ENCODE assay signal across 17 cellular contexts in the genomic region with DNA sequence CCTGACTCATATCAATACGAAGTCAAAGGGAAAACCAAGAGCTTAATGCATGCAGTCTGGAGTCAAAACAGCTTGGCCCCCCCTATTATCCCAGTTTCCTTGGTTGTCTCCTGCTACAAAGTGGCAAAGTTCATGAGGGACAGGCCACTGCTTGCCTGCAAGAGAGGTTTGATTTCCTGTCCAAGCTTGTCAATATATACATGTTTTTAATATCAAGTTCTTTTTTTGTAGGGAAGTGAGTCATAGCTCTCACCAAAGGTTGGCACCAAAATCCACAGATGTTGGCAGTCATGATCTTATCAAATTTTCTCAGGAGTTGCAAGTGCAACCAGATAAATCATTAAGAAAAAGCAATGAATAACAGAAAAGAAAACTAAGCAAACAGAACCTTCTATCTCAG.
A peak's percentile ranks its signal among the peaks of the same experiment; 100 is the strongest.
DNase-seq lines count a peak whose midpoint lies in the region; ATAC-seq, FAIRE-seq and TF ChIP-seq lines count a peak whose summit lies in the region.
"Had no signal": no experiment of that assay in that cellular context is flagged by ENCODE, and none has a peak within 500 bp of the region (broad histone marks: within the 10 kb centered on the region; RNA-seq: fewer than 3 reads in every experiment).

No MANE protein-coding gene starts in this region.

- no peak overlapping the region for H3K4me3 Mint-ChIP-seq in progenitor cell of endocrine pancreas (ENCODE audit: low read depth)
- no peak overlapping the region for H3K4me3 Mint-ChIP-seq in CD14-positive monocyte
- H3K4me3 Mint-ChIP-seq: activated T-cell treated with anti-CD3 and anti-CD28 coated beads, Interleukin-2, amount 50 U/mL, for 24 hours; CD4-positive, alpha-beta memory T cell had no signal

- no peaks in the 10 kb centered on the region for H3K36me3 ChIP-seq in keratinocyte (ENCODE audit: control insufficient read depth in 2 of 2, extremely low read depth in 1 of 2, insufficient read depth in 2 of 2, low read length in 2 of 2)
- H3K36me3 ChIP-seq: uterus had no signal

- H3K79me2 ChIP-seq in keratinocyte (ENCODE audit: control insufficient read depth, insufficient read depth, low read length), result no peaks in the 10 kb centered on the region

- FAIRE-seq in keratinocyte (lab: Jason Lieb, UNC), result peak; percentile 68

- no peak for TF ChIP-seq CTCF in LNCaP clone FGC (IDR thresholded peaks at IDR 0.05; ENCODE audit: control insufficient read depth, extremely low read depth, insufficient read depth)
- TF ChIP-seq CTCF in VCaP (conservative IDR thresholded peaks at IDR 0.05), result no peak
- TF ChIP-seq CTCF in keratinocyte (optimal IDR thresholded peaks at IDR 0.05 in 1 of 3, IDR thresholded peaks at IDR 0.05 in 1 of 3, conservative IDR thresholded peaks at IDR 0.05 in 1 of 3; ENCODE audit: extremely low read depth in 1 of 3, insufficient read depth in 2 of 3, low read length in 3 of 3), result no peak
- TF ChIP-seq CTCF in progenitor cell of endocrine pancreas (IDR thresholded peaks at IDR 0.05; ENCODE audit: unreplicated experiment), result no peak
- TF ChIP-seq CTCF in CD14-positive monocyte (IDR thresholded peaks at IDR 0.05), result no peak

- peak overlapping the region; percentile 85 for H3K4me2 ChIP-seq in keratinocyte (ENCODE audit: control insufficient read depth, extremely low read depth, insufficient read depth, low read depth, low read length)
- H3K4me2 ChIP-seq: KMS-11 had no signal

- H3K9me1 ChIP-seq in keratinocyte (ENCODE audit: control insufficient read depth, extremely low read depth, insufficient read depth, low read length), result no peaks in the 10 kb centered on the region

- no peaks in the 10 kb centered on the region for H3K27me3 ChIP-seq in keratinocyte (ENCODE audit: control insufficient read depth, extremely low read depth, insufficient read depth, low read length)
- H3K27me3 ChIP-seq: uterus had no signal

- no peak overlapping the region for H2AFZ ChIP-seq in keratinocyte (ENCODE audit: control insufficient read depth, low read length)

- H3K27ac ChIP-seq in VCaP, result peak overlapping the region; percentile 73
- H3K27ac ChIP-seq in keratinocyte (ENCODE audit: control insufficient read depth, insufficient read depth, low read length), result no peak overlapping the region
- H3K27ac ChIP-seq: KMS-11, uterus had no signal

- H4K20me1 ChIP-seq in keratinocyte (ENCODE audit: control insufficient read depth, extremely low read depth, insufficient read depth, low read length), result no peaks in the 10 kb centered on the region

- dilution Hi-C loops in keratinocyte (cut with MboI; ENCODE audit: extremely low pct_ligation_motif_present, low sequenced_read_pairs), result no loop called here

- intact Hi-C loops in CD14-positive monocyte (cut with micrococcal nuclease), result no loop called here

- H3K27ac Mint-ChIP-seq in progenitor cell of endocrine pancreas (no peak overlapping the region), CD14-positive monocyte (no peak overlapping the region)
- H3K27ac Mint-ChIP-seq: activated T-cell treated with anti-CD3 and anti-CD28 coated beads, Interleukin-2, amount 50 U/mL, for 24 hours had no signal

- peaks cover 5% of the 10 kb centered on the region for H3K36me3 Mint-ChIP-seq in progenitor cell of endocrine pancreas (ENCODE audit: insufficient read depth)
- H3K36me3 Mint-ChIP-seq in CD14-positive monocyte, result no peaks in the 10 kb centered on the region
- H3K36me3 Mint-ChIP-seq: CD4-positive, alpha-beta memory T cell; naive B cell had no signal

- no peak overlapping the region for H3K4me3 ChIP-seq in LNCaP clone FGC (ENCODE audit: low read depth, low read length)
- H3K4me3 ChIP-seq in keratinocyte (ENCODE audit: control insufficient read depth in 2 of 3, extremely low read depth in 1 of 3, insufficient read depth in 2 of 3, low read depth in 1 of 3, low read length in 3 of 3), result peak overlapping the region in 1 of 3 experiments; percentile 41
- H3K4me3 ChIP-seq: uterus had no signal

- no peak for ATAC-seq in GM21367 (IDR thresholded peaks at IDR 0.05; ENCODE audit: unreplicated experiment)
- ATAC-seq: sciatic nerve had no signal

- H3K9me3 ChIP-seq in keratinocyte (ENCODE audit: control insufficient read depth, low read depth, low read length), result no peaks in the 10 kb centered on the region
- H3K9me3 ChIP-seq: uterus had no signal

- H3K4me1 ChIP-seq in keratinocyte (ENCODE audit: control insufficient read depth, extremely low read depth, insufficient read depth, low read length), result peaks cover 29% of the 10 kb centered on the region
- H3K4me1 ChIP-seq: uterus had no signal

- H3K4me1 Mint-ChIP-seq in progenitor cell of endocrine pancreas (ENCODE audit: low read depth) (peaks cover 24% of the 10 kb centered on the region), CD14-positive monocyte (no peaks in the 10 kb centered on the region)

- DNase-seq in COLO829 (ENCODE audit: low spot score), result peak; percentile 30
- DNase-seq in LNCaP clone FGC (ENCODE audit: low read depth), result peak; percentile 38
- DNase-seq in keratinocyte (ENCODE audit: low read depth, low spot score), result peak; percentile 76
- no peak for DNase-seq in progenitor cell of endocrine pancreas (ENCODE audit: low spot score, unreplicated experiment)
- no peak for DNase-seq in CD14-positive monocyte (ENCODE audit: low spot score)
- DNase-seq in NCI-H1105 (lab: John Stamatoyannopoulos, UW), result no peak
- DNase-seq: activated CD4-positive, CD25-positive, alpha-beta regulatory T cell treated with anti-CD3 and anti-CD28 coated beads, Interleukin-2, amount 50 U/mL, for 72 hours; activated T-cell treated with anti-CD3 and anti-CD28 coated beads, Interleukin-2, amount 50 U/mL, for 24 hours; amygdala; CD4-positive, alpha-beta memory T cell; naive B cell; stimulated activated naive CD4-positive, alpha-beta T cell; uterus had no signal

- H3K9me3 Mint-ChIP-seq in progenitor cell of endocrine pancreas (ENCODE audit: low read depth), result no peaks in the 10 kb centered on the region
- H3K9me3 Mint-ChIP-seq in CD14-positive monocyte, result no peaks in the 10 kb centered on the region
- H3K9me3 Mint-ChIP-seq: activated T-cell treated with anti-CD3 and anti-CD28 coated beads, Interleukin-2, amount 50 U/mL, for 24 hours; CD4-positive, alpha-beta memory T cell; naive B cell had no signal

- peaks cover 6% of the 10 kb centered on the region for H3K27me3 Mint-ChIP-seq in progenitor cell of endocrine pancreas
- H3K27me3 Mint-ChIP-seq in CD14-positive monocyte (ENCODE audit: low read depth in 3 of 3), result peaks cover 0 to 9% (median 3%) of the 10 kb centered on the region in 3 donors

- H3K9ac ChIP-seq in keratinocyte (ENCODE audit: control insufficient read depth, extremely low read depth, insufficient read depth, low read length), result no peak overlapping the region
- H3K9ac ChIP-seq: KMS-11 had no signal

Comparison
In these comparisons a context has a peak if more than half of its experiments do, and no peak if none do; other contexts are left out.
1. DNase-seq: peak in COLO829 (single experiment), LNCaP clone FGC (single experiment) and keratinocyte (single experiment); none in progenitor cell of endocrine pancreas (single experiment), CD14-positive monocyte (single experiment) and NCI-H1105 (single experiment).